Comparison of ENCODE assay signal across 1 cellular context in the genomic region with DNA sequence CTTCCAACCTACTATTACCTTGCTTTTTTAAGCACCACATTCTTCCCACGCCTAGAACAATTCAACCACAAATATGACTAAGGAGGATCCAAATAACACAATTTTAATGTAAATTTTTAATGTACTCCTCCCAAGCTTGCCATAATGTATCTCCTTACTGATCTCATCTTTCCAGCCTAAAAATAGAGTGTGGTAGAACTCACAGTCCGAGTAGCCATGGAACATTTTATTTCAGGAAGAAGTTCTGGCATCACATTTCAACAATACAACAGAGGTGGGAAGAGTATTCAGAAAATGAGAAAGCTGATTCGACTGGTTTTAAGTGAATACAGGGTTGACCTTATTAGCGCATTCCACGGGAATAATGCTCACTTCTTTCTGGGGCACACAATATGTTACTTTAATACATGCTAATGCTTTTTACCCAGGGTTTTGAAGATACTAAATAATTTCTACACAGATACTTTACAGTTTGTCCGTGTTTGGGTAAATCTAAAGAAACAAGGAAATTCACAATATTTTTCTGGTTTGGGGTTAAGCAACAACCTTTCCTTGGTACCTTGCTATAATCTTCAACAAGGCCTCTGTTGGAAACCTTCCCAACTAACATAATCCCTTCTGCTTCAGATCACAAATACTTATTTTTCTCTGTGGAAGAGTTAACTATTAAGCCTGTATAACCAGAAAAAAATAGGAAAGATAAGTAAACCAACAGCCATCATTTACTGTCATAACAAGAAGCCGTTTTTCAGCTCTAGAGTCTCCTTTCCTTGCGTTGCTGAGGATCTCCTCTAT.
TF ChIP-seq lines count a peak whose summit lies in the region.

No MANE protein-coding gene starts in this region.

TF ChIP-seq in HCT116, 20 proteins besides CTCF, POLR2A, EP300 and RAD21 (continued from another document):
- TF ChIP-seq, protein P1, sequence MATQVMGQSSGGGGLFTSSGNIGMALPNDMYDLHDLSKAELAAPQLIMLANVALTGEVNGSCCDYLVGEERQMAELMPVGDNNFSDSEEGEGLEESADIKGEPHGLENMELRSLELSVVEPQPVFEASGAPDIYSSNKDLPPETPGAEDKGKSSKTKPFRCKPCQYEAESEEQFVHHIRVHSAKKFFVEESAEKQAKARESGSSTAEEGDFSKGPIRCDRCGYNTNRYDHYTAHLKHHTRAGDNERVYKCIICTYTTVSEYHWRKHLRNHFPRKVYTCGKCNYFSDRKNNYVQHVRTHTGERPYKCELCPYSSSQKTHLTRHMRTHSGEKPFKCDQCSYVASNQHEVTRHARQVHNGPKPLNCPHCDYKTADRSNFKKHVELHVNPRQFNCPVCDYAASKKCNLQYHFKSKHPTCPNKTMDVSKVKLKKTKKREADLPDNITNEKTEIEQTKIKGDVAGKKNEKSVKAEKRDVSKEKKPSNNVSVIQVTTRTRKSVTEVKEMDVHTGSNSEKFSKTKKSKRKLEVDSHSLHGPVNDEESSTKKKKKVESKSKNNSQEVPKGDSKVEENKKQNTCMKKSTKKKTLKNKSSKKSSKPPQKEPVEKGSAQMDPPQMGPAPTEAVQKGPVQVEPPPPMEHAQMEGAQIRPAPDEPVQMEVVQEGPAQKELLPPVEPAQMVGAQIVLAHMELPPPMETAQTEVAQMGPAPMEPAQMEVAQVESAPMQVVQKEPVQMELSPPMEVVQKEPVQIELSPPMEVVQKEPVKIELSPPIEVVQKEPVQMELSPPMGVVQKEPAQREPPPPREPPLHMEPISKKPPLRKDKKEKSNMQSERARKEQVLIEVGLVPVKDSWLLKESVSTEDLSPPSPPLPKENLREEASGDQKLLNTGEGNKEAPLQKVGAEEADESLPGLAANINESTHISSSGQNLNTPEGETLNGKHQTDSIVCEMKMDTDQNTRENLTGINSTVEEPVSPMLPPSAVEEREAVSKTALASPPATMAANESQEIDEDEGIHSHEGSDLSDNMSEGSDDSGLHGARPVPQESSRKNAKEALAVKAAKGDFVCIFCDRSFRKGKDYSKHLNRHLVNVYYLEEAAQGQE (IDR thresholded peaks at IDR 0.05; ENCODE audit: low read depth): no peak
- TF ChIP-seq JUND (IDR thresholded peaks at IDR 0.05): no peak
- no peak for TF ChIP-seq CBX3 (IDR thresholded peaks at IDR 0.05; ENCODE audit: low read depth)
- no peak for TF ChIP-seq POLR2AphosphoS5 (IDR thresholded peaks at IDR 0.05; ENCODE audit: low read depth, low read length)
- no peak for TF ChIP-seq FOSL1 (IDR thresholded peaks at IDR 0.05; ENCODE audit: low read depth)
- no peak for TF ChIP-seq SRF (IDR thresholded peaks at IDR 0.05; ENCODE audit: low read depth)
- no peak for TF ChIP-seq SP1 (IDR thresholded peaks at IDR 0.05; ENCODE audit: low read depth)
TF ChIP-seq in HCT116: peak in this region for 0.
